ENCODE assay signal across 10 cellular contexts in genomic region chr3:54123538-54124196, GRCh38. TPM values are rescaled to one million over a fixed set of nuclear protein-coding genes. Genes with fewer than 3 reads are reported as not detected.
DNase-seq lines count a peak whose midpoint lies in the region; ATAC-seq and TF ChIP-seq lines count a peak whose summit lies in the region.
"Had no signal": no experiment of that assay in that cellular context is flagged by ENCODE, and none has a peak within 500 bp of the region (broad histone marks: within the 10 kb centered on the region; RNA-seq: fewer than 3 reads in every experiment).

No MANE protein-coding gene starts in this region.

- H3K27ac ChIP-seq in caudate nucleus (ENCODE audit: low read depth, low read length) (peak overlapping the region; percentile 61), layer of hippocampus (ENCODE audit: low read depth, low read length) (peak overlapping the region; percentile 30), tibial nerve (peak overlapping the region in 2 of 4 donors; percentile 36 to 70)
- H3K27ac ChIP-seq: left lung had no signal

- TF ChIP-seq POLR2A in tibial nerve (IDR thresholded peaks at IDR 0.05) = no peak

- POLR2A ChIA-PET in activated CD4-positive, alpha-beta T cell treated with anti-CD3 and anti-CD28 coated beads for 36 hours (lab: Charles Lee) = no interaction called here

- H3K27me3 ChIP-seq in layer of hippocampus (ENCODE audit: control insufficient read depth, insufficient read depth, low read length) (peaks cover 10% of the 10 kb centered on the region), tibial nerve (peaks cover 0 to 35% of the 10 kb centered on the region in 2 donors)

- whole genome bisulfite sequencing in tibial nerve, 2 donors = 5% methylated on average over 18 of the region's 18 CpGs

- no peaks in the 10 kb centered on the region for H3K9me3 Mint-ChIP-seq in activated CD4-positive, alpha-beta T cell treated with anti-CD3 and anti-CD28 coated beads, Interleukin-2, amount 10 ng/mL, durations not matched to agents 24 days and 14 days
- no peaks in the 10 kb centered on the region for H3K9me3 Mint-ChIP-seq in activated CD4-positive, alpha-beta T cell treated with anti-CD3 and anti-CD28 coated beads for 36 hours (ENCODE audit: low read depth)

- no peak overlapping the region for H3K27ac Mint-ChIP-seq in activated CD4-positive, alpha-beta T cell treated with anti-CD3 and anti-CD28 coated beads, Interleukin-2, amount 10 ng/mL, durations not matched to agents 24 days and 14 days
- no peak overlapping the region for H3K27ac Mint-ChIP-seq in activated CD4-positive, alpha-beta T cell treated with anti-CD3 and anti-CD28 coated beads for 36 hours

- no peak for TF ChIP-seq EP300 in tibial nerve (IDR thresholded peaks at IDR 0.05)

- peak overlapping the region in 3 of 4 donors; percentile 36 to 72 (median 40) for H3K4me3 ChIP-seq in tibial nerve

- intact Hi-C loops in activated CD4-positive, alpha-beta T cell treated with anti-CD3 and anti-CD28 coated beads, Interleukin-2, amount 10 ng/mL, durations not matched to agents 24 days and 14 days (cut with micrococcal nuclease) = no loop called here
- intact Hi-C loops in activated CD4-positive, alpha-beta T cell treated with anti-CD3 and anti-CD28 coated beads for 36 hours (cut with DNase I, micrococcal nuclease) = no loop called here

- H3K4me1 ChIP-seq in tibial nerve = peaks cover 0 to 33% (median 2%) of the 10 kb centered on the region in 4 donors

- peaks cover 2% of the 10 kb centered on the region for H3K4me1 Mint-ChIP-seq in activated CD4-positive, alpha-beta T cell treated with anti-CD3 and anti-CD28 coated beads, Interleukin-2, amount 10 ng/mL, durations not matched to agents 24 days and 14 days
- peaks cover 3% of the 10 kb centered on the region for H3K4me1 Mint-ChIP-seq in activated CD4-positive, alpha-beta T cell treated with anti-CD3 and anti-CD28 coated beads for 36 hours

- CTCF ChIA-PET in activated CD4-positive, alpha-beta T cell treated with anti-CD3 and anti-CD28 coated beads for 36 hours (lab: Charles Lee) = no interaction called here

- ATAC-seq in activated CD4-positive, alpha-beta T cell treated with anti-CD3 and anti-CD28 coated beads for 36 hours = no peak
- ATAC-seq in HG03175 (IDR thresholded peaks at IDR 0.05; ENCODE audit: unreplicated experiment) = no peak
- ATAC-seq in HG02623 (IDR thresholded peaks at IDR 0.05; ENCODE audit: unreplicated experiment) = no peak

- H3K27me3 Mint-ChIP-seq in activated CD4-positive, alpha-beta T cell treated with anti-CD3 and anti-CD28 coated beads, Interleukin-2, amount 10 ng/mL, durations not matched to agents 24 days and 14 days = peaks cover 42% of the 10 kb centered on the region
- peaks cover 46% of the 10 kb centered on the region for H3K27me3 Mint-ChIP-seq in activated CD4-positive, alpha-beta T cell treated with anti-CD3 and anti-CD28 coated beads for 36 hours

- TF ChIP-seq CTCF in tibial nerve (IDR thresholded peaks at IDR 0.05) = no peak

- H3K36me3 Mint-ChIP-seq in activated CD4-positive, alpha-beta T cell treated with anti-CD3 and anti-CD28 coated beads, Interleukin-2, amount 10 ng/mL, durations not matched to agents 24 days and 14 days (ENCODE audit: low read depth) = peaks cover 2% of the 10 kb centered on the region
- no peaks in the 10 kb centered on the region for H3K36me3 Mint-ChIP-seq in activated CD4-positive, alpha-beta T cell treated with anti-CD3 and anti-CD28 coated beads for 36 hours (ENCODE audit: low read depth)

- no peak overlapping the region for H3K4me3 Mint-ChIP-seq in activated CD4-positive, alpha-beta T cell treated with anti-CD3 and anti-CD28 coated beads, Interleukin-2, amount 10 ng/mL, durations not matched to agents 24 days and 14 days
- H3K4me3 Mint-ChIP-seq in activated CD4-positive, alpha-beta T cell treated with anti-CD3 and anti-CD28 coated beads for 36 hours = no peak overlapping the region

- DNase-seq in activated CD4-positive, alpha-beta T cell treated with anti-CD3 and anti-CD28 coated beads, Interleukin-2, amount 10 ng/mL, durations not matched to agents 24 days and 14 days = peak; percentile 25
- DNase-seq in activated CD4-positive, alpha-beta T cell treated with anti-CD3 and anti-CD28 coated beads for 36 hours = no peak
- peak in 5 of 61 donors; percentile 19 to 72 (median 34) for DNase-seq in caudate nucleus (lab: John Stamatoyannopoulos, UW)
- DNase-seq in tibial nerve (ENCODE audit: low spot score in 2 of 2) = no peak
- no peak for DNase-seq in iPS-NIHi7 (ENCODE audit: extremely low spot score)
- DNase-seq: left lung, NCI-H1694 had no signal

- no peaks in the 10 kb centered on the region for H3K9me3 ChIP-seq in tibial nerve
- H3K9me3 ChIP-seq: left lung had no signal

- no peaks in the 10 kb centered on the region for H3K36me3 ChIP-seq in tibial nerve
- H3K36me3 ChIP-seq: left lung had no signal

RNA-seq across cellular contexts. Expression of gene CACNA2D3, which starts 1.3 kb away (rescaled TPM):
- total RNA-seq in activated CD4-positive, alpha-beta T cell treated with anti-CD3 and anti-CD28 coated beads, Interleukin-2, amount 10 ng/mL, durations not matched to agents 24 days and 14 days = not detected in 2 replicates
- not detected for total RNA-seq in activated CD4-positive, alpha-beta T cell treated with anti-CD3 and anti-CD28 coated beads for 36 hours
- total RNA-seq in tibial nerve = 1 to 10 TPM in 3 of 4 donors, under 1 TPM in 1; 0.30 to 9.6 (median 3.9) TPM
